Comparison of ENCODE assay signal across 24 cellular contexts in genomic region chr7:48350515-48350914, GRCh38.
DNase-seq lines count a peak whose midpoint lies in the region; ATAC-seq and TF ChIP-seq lines count a peak whose summit lies in the region.
"Had no signal": no experiment of that assay in that cellular context is flagged by ENCODE, and none has a peak within 500 bp of the region (broad histone marks: within the 10 kb centered on the region; RNA-seq: fewer than 3 reads in every experiment).

No MANE protein-coding gene starts in this region.

- no peak for TF ChIP-seq CTCF in choroid plexus epithelial cell (conservative IDR thresholded peaks at IDR 0.05; ENCODE audit: low read depth, low read length)
- no peak for TF ChIP-seq CTCF in MCF 10A (IDR thresholded peaks at IDR 0.05; ENCODE audit: unreplicated experiment)

- DNase-seq in AML-193 (lab: John Stamatoyannopoulos, UW) (peak; percentile 67 to 71), GF-D8 (lab: John Stamatoyannopoulos, UW) (peak; percentile 99), NOMO-1 treated with DMSO at 0.1 percent for 48 hours (lab: John Stamatoyannopoulos, UW; ENCODE audit: unreplicated experiment) (peak; percentile 81), choroid plexus epithelial cell (ENCODE audit: low read depth) (peak; percentile 8), G401 (ENCODE audit: low spot score) (no peak), MCF 10A (ENCODE audit: unreplicated experiment) (no peak)
- DNase-seq: C1 segment of cervical spinal cord; CD8-positive, alpha-beta T cell; DMS 273 treated with DMSO at 0.1 percent for 48 hours; DMS79; EL; KBM-7; NCI-H1105 treated with DMSO at 0.1 percent for 48 hours; NCI-H146; NCI-H1930; NCI-H2107; NCI-H524; NCI-H748 treated with DMSO at 0.1 percent for 48 hours; OCI-M1; Peyer's patch; SHP77 treated with DMSO at 0.1 percent for 48 hours; T-helper 17 cell had no signal

- no peak overlapping the region for H3K27ac Mint-ChIP-seq in MCF 10A (ENCODE audit: low read depth, unreplicated experiment)
- H3K27ac Mint-ChIP-seq: CD8-positive, alpha-beta T cell; T-helper 17 cell had no signal

- H3K4me1 Mint-ChIP-seq in MCF 10A (ENCODE audit: insufficient read depth, unreplicated experiment): no peaks in the 10 kb centered on the region
- H3K4me1 Mint-ChIP-seq: T-helper 17 cell had no signal

- CTCF ChIA-PET in MCF 10A (lab: Yijun Ruan, JAX): interaction anchor here (0.6 to 0.9 kb wide), 2 partner anchors 11 to 51 kb away, joined by 3 read pairs; no protein-coding TSS in a partner anchor

- no peak overlapping the region for H3K4me3 Mint-ChIP-seq in MCF 10A (ENCODE audit: unreplicated experiment)
- H3K4me3 Mint-ChIP-seq: CD8-positive, alpha-beta T cell; T-helper 17 cell had no signal

- no peaks in the 10 kb centered on the region for H3K9me3 Mint-ChIP-seq in MCF 10A (ENCODE audit: unreplicated experiment)
- H3K9me3 Mint-ChIP-seq: CD8-positive, alpha-beta T cell had no signal

- H3K36me3 Mint-ChIP-seq in MCF 10A (ENCODE audit: insufficient read depth, unreplicated experiment): no peaks in the 10 kb centered on the region
- H3K36me3 Mint-ChIP-seq: CD8-positive, alpha-beta T cell had no signal

- POLR2A ChIA-PET in MCF 10A (lab: Yijun Ruan, JAX): no interaction called here

- H3K27me3 Mint-ChIP-seq in MCF 10A (ENCODE audit: insufficient read depth, unreplicated experiment): no peaks in the 10 kb centered on the region

- no peak for ATAC-seq in GM19023 (IDR thresholded peaks at IDR 0.05; ENCODE audit: unreplicated experiment)
- ATAC-seq in HG03565 (IDR thresholded peaks at IDR 0.05; ENCODE audit: unreplicated experiment): no peak
- ATAC-seq: CD8-positive, alpha-beta T cell; T-helper 17 cell had no signal

- BruUV-seq in MCF 10A (replicated peaks; lab: Mats Ljungman, UMichigan): no TSS peak

- in situ Hi-C loops in G401 (cut with HindIII; ENCODE audit: low sequenced_read_pairs): no loop called here

- intact Hi-C loops in MCF 10A (cut with micrococcal nuclease): no loop called here

- no peak overlapping the region for H3K4me3 ChIP-seq in choroid plexus epithelial cell (ENCODE audit: low read depth, low read length)
- H3K4me3 ChIP-seq: Peyer's patch had no signal

Comparison
In these comparisons a context has a peak if more than half of its experiments do, and no peak if none do; other contexts are left out.
1. DNase-seq: peak in AML-193 (2 of 2), GF-D8 (single experiment), NOMO-1 treated with DMSO at 0.1 percent for 48 hours (single experiment) and choroid plexus epithelial cell (single experiment); none in G401 (single experiment) and MCF 10A (single experiment).